ENCODE assay signal across 9 cellular contexts in genomic region chr22:38699143-38699542, GRCh38. TPM values are rescaled to one million over a fixed set of nuclear protein-coding genes. Genes with fewer than 3 reads are reported as not detected.
DNase-seq lines count a peak whose midpoint lies in the region; ATAC-seq, FAIRE-seq and TF ChIP-seq lines count a peak whose summit lies in the region.
"Had no signal": no experiment of that assay in that cellular context is flagged by ENCODE, and none has a peak within 500 bp of the region (broad histone marks: within the 10 kb centered on the region; RNA-seq: fewer than 3 reads in every experiment).

No MANE protein-coding gene starts in this region.

- H4K20me1 ChIP-seq in fibroblast of lung (ENCODE audit: control insufficient read depth, extremely low read depth, insufficient read depth, low read length): no peaks in the 10 kb centered on the region

- peaks cover 42 to 68% (median 61%) of the 10 kb centered on the region in 3 donors for H3K4me1 Mint-ChIP-seq in T-cell

- intact Hi-C loops in gastrocnemius medialis (cut with DNase I; ENCODE audit: low total_unique reads): no loop called here

- no peak for ATAC-seq in T-cell (replicated peaks in 1 of 4)
- ATAC-seq in gastrocnemius medialis: no peak
- ATAC-seq in GM19023 (IDR thresholded peaks at IDR 0.05; ENCODE audit: unreplicated experiment): no peak
- no peak for ATAC-seq in GM18909 (IDR thresholded peaks at IDR 0.05; ENCODE audit: poor library complexity, unreplicated experiment)

- POLR2A ChIA-PET in T-cell (lab: Charles Lee): interaction anchor here (0.6 to 2.5 kb wide), 5 partner anchors 16 to 299 kb away, joined by 3 to 20 read pairs (median 6); partner anchors contain the start of gene TOMM22 (in 2 of the 2)

- H3K9me3 Mint-ChIP-seq in T-cell: no peaks in the 10 kb centered on the region

- H3K27ac ChIP-seq in fibroblast of lung (ENCODE audit: insufficient read depth, low read length) (peak overlapping the region; percentile 89), gastrocnemius medialis (peak overlapping the region; percentile 95 to 97 (median 96))

- TF ChIP-seq POLR2A in gastrocnemius medialis (IDR thresholded peaks at IDR 0.05): no peak
- TF ChIP-seq POLR2A in GM12891 (IDR thresholded peaks at IDR 0.05; ENCODE audit: low read depth, low read length): no peak

- in situ Hi-C loops in gastrocnemius medialis (cut with MboI; ENCODE audit: low sequenced_read_pairs in 4 of 4): no loop called here

- peaks cover 2% of the 10 kb centered on the region for H3K36me3 ChIP-seq in fibroblast of lung (ENCODE audit: control insufficient read depth, insufficient read depth, low read length)
- H3K36me3 ChIP-seq in gastrocnemius medialis: peaks cover 0 to 7% of the 10 kb centered on the region in 2 donors

- CTCF ChIA-PET in T-cell (lab: Charles Lee): interaction anchor here in 1 of 2 donors (0.9 to 4.0 kb wide), 2 partner anchors 17 to 21 kb away, joined by 3 to 25 read pairs; partner anchors contain the start of gene TOMM22

- H3K27ac Mint-ChIP-seq in T-cell: peak overlapping the region; percentile 85 to 91

- peak overlapping the region; percentile 82 to 97 (median 91) for H3K4me3 Mint-ChIP-seq in T-cell

- H3K27me3 Mint-ChIP-seq in T-cell: no peaks in the 10 kb centered on the region

- H2AFZ ChIP-seq in fibroblast of lung (ENCODE audit: low read length): no peak overlapping the region

- H3K36me3 Mint-ChIP-seq in T-cell: peaks cover 22% of the 10 kb centered on the region

- H3K4me1 ChIP-seq in fibroblast of lung (ENCODE audit: control insufficient read depth, extremely low read depth, insufficient read depth, low read length): peaks cover 18% of the 10 kb centered on the region
- peaks cover 33 to 37% of the 10 kb centered on the region in 2 donors for H3K4me1 ChIP-seq in gastrocnemius medialis

- TF ChIP-seq CTCF in fibroblast of lung (conservative IDR thresholded peaks at IDR 0.05 in 1 of 2, IDR thresholded peaks at IDR 0.05 in 1 of 2; ENCODE audit: low read depth in 1 of 2, low read length in 2 of 2) (no peak), gastrocnemius medialis (IDR thresholded peaks at IDR 0.05 in 4 of 5, conservative IDR thresholded peaks at IDR 0.05 in 1 of 5) (no peak)

- H3K9me3 ChIP-seq in fibroblast of lung (ENCODE audit: control insufficient read depth, insufficient read depth, low read depth, low read length): no peaks in the 10 kb centered on the region
- no peaks in the 10 kb centered on the region for H3K9me3 ChIP-seq in gastrocnemius medialis

- DNase-seq in T-cell: no peak
- no peak for DNase-seq in fibroblast of lung (ENCODE audit: low read depth in 2 of 2)
- DNase-seq in gastrocnemius medialis: no peak
- DNase-seq in GM12891 (ENCODE audit: insufficient read length, low spot score): no peak
- DNase-seq in GOT3 (lab: John Stamatoyannopoulos, UW): no peak
- DNase-seq: stimulated activated CD4-positive, alpha-beta T cell treated with anti-CD3 and anti-CD28 coated beads, Interleukin-12 subunit alpha, Interleukin-12 subunit beta, amount 100 ng/mL, for 4 hours had no signal

- no peak for FAIRE-seq in GM12891 (lab: Jason Lieb, UNC)

- H3K4me2 ChIP-seq in fibroblast of lung (ENCODE audit: extremely low read depth, insufficient read depth, low read length): peak overlapping the region; percentile 98

- H3K4me3 ChIP-seq in GM08714 (ENCODE audit: low read length) (peak overlapping the region; percentile 99), fibroblast of lung (replicated peaks in 1 of 4; ENCODE audit: control extremely low read depth in 1 of 4, insufficient read depth in 1 of 4, low read depth in 3 of 4, low read length in 4 of 4) (peak overlapping the region; percentile 43 to 92 (median 73)), gastrocnemius medialis (peak overlapping the region; percentile 72 to 92 (median 78))

- peaks cover 49% of the 10 kb centered on the region for H3K79me2 ChIP-seq in fibroblast of lung (ENCODE audit: control insufficient read depth, insufficient read depth, low read length)

- H3K27me3 ChIP-seq in fibroblast of lung (ENCODE audit: control insufficient read depth, insufficient read depth, low read length): no peaks in the 10 kb centered on the region
- no peaks in the 10 kb centered on the region for H3K27me3 ChIP-seq in gastrocnemius medialis

- H3K9ac ChIP-seq in fibroblast of lung (ENCODE audit: insufficient read depth, low read length): no peak overlapping the region

TF ChIP-seq in GM12891, 5 proteins besides CTCF, POLR2A, EP300 and RAD21:
- TF ChIP-seq POU2F2 (IDR thresholded peaks at IDR 0.05; ENCODE audit: low read depth, low read length) (no peak), TAF1 (IDR thresholded peaks at IDR 0.05; ENCODE audit: low read depth, low read length) (no peak)

RNA-seq across cellular contexts. Expression of gene JOSD1, which starts 1.6 kb away (rescaled TPM):
- total RNA-seq in T-cell (100 to 1,000 TPM in 2 of 5 donors, 10 to 100 TPM in 3; 78.4 to 164 (median 83.5) TPM), fibroblast of lung (59.1 and 62.1 TPM in 2 replicates), gastrocnemius medialis (10 to 100 TPM; 25.1 to 50.5 (median 42.4) TPM)
- polyA plus RNA-seq in fibroblast of lung: 35.9 and 40.5 TPM in 2 replicates
- polyA plus RNA-seq in fibroblast of lung (2012): 32.4 and 32.9 TPM in 2 replicates
- polyA minus RNA-seq in fibroblast of lung (ENCODE audit: low replicate concordance): 43.6 and 54.7 TPM in 2 replicates
- 30.2 TPM for polyA plus RNA-seq in GM12891 (2012; ENCODE audit: low read depth, missing spikeins)

RNA-seq across cellular contexts. Expression of gene GTPBP1, which starts 6.6 kb away (rescaled TPM):
- total RNA-seq in T-cell (100 to 1,000 TPM in 2 of 5 donors, 10 to 100 TPM in 3; 79.1 to 229 (median 83.3) TPM), fibroblast of lung (18.0 and 23.1 TPM in 2 replicates), gastrocnemius medialis (100 to 1,000 TPM in 1 of 4 donors, 10 to 100 TPM in 3; 27.7 to 124 (median 36.0) TPM)
- polyA plus RNA-seq in fibroblast of lung: 20.6 and 26.6 TPM in 2 replicates
- polyA plus RNA-seq in fibroblast of lung (2012): 19.6 and 22.2 TPM in 2 replicates
- polyA minus RNA-seq in fibroblast of lung (ENCODE audit: low replicate concordance): 59.4 and 70.1 TPM in 2 replicates
- 26.0 TPM for polyA plus RNA-seq in GM12891 (2012; ENCODE audit: low read depth, missing spikeins)

RNA-seq across cellular contexts. Expression of gene TOMM22, which starts 17.4 kb away (rescaled TPM):
- total RNA-seq in T-cell (10 to 100 TPM; 52.4 to 58.1 (median 53.3) TPM), fibroblast of lung (61.1 and 65.0 TPM in 2 replicates), gastrocnemius medialis (10 to 100 TPM; 37.1 to 47.1 (median 46.3) TPM)
- polyA plus RNA-seq in fibroblast of lung: 80.3 and 112 TPM in 2 replicates
- polyA plus RNA-seq in fibroblast of lung (2012): 59.8 and 89.6 TPM in 2 replicates
- 6.9 and 12.3 TPM in 2 replicates for polyA minus RNA-seq in fibroblast of lung (ENCODE audit: low replicate concordance)
- 74.5 TPM for polyA plus RNA-seq in GM12891 (2012; ENCODE audit: low read depth, missing spikeins)

RNA-seq across cellular contexts. Expression of gene CBY1, which starts 42.7 kb away (rescaled TPM):
- total RNA-seq in T-cell (10 to 100 TPM; 10.3 to 32.0 (median 27.8) TPM), fibroblast of lung (14.5 and 16.2 TPM in 2 replicates), gastrocnemius medialis (10 to 100 TPM in 2 of 4 donors, 1 to 10 TPM in 2; 8.0 to 15.7 (median 12.6) TPM)
- polyA plus RNA-seq in fibroblast of lung: 35.5 and 42.3 TPM in 2 replicates
- 37.7 and 42.0 TPM in 2 replicates for polyA plus RNA-seq in fibroblast of lung (2012)
- polyA minus RNA-seq in fibroblast of lung (ENCODE audit: low replicate concordance): 12.2 and 24.9 TPM in 2 replicates
- 6.9 TPM for polyA plus RNA-seq in GM12891 (2012; ENCODE audit: low read depth, missing spikeins)

RNA-seq across cellular contexts. Expression of gene FAM227A, which starts 43.0 kb away (rescaled TPM):
- total RNA-seq in T-cell: 1 to 10 TPM in 1 of 5 donors, under 1 TPM in 3, not detected in 1; 0.06 to 1.1 (median 0.41) TPM
- total RNA-seq in fibroblast of lung: 0.66 and 0.77 TPM in 2 replicates
- polyA plus RNA-seq in fibroblast of lung: 0.19 and 0.69 TPM in 2 replicates
- 0.08 and 0.30 TPM in 2 replicates for polyA plus RNA-seq in fibroblast of lung (2012)
- 6.7 TPM in 1 of 2 replicates, not detected in the other for polyA minus RNA-seq in fibroblast of lung (ENCODE audit: low replicate concordance)
- total RNA-seq in gastrocnemius medialis: under 1 TPM in 1 of 4 donors, not detected in 3; 0.02 TPM
- 0.28 TPM for polyA plus RNA-seq in GM12891 (2012; ENCODE audit: low read depth, missing spikeins)
